In the genomic region with DNA sequence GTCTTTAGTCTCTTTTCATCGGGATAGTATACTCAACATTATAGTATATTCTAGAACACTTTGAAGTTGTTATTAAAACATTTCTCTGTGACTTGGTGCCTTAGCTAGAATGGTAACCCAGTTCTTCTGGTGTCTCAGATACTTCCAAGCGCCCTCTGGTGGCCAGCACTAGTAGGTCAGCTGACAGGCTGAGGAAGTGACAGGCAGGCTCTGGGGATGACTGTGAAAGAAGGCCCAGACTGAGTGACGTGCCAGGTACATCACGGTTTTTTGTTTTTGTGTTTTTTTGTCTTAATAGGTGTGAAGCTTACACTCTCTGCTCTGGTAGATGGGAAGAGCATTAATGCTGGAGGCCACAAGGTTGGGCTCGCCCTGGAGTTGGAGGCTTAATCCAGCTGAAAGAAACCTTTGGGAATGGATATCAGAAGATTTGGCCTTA, we compare ENCODE assay signal across 9 cellular contexts. TPM values are rescaled to one million over a fixed set of nuclear protein-coding genes. Genes with fewer than 3 reads are reported as not detected.
DNase-seq lines count a peak whose midpoint lies in the region; ATAC-seq and TF ChIP-seq lines count a peak whose summit lies in the region.
"Had no signal": no experiment of that assay in that cellular context is flagged by ENCODE, and none has a peak within 500 bp of the region (broad histone marks: within the 10 kb centered on the region; RNA-seq: fewer than 3 reads in every experiment).

No MANE protein-coding gene starts in this region.

- H3K4me3 Mint-ChIP-seq in HFFc6, result no peak overlapping the region; the same call in 1 of the 2 replicates

- no peaks in the 10 kb centered on the region for H3K9me3 ChIP-seq in gastrocnemius medialis

- peak overlapping the region; percentile 72 to 95 (median 76) for H3K27ac ChIP-seq in gastrocnemius medialis

- H3K27me3 ChIP-seq in gastrocnemius medialis, result no peaks in the 10 kb centered on the region

- in situ Hi-C loops in gastrocnemius medialis (cut with MboI; ENCODE audit: low sequenced_read_pairs in 4 of 4), result loop anchor here in 2 of 4 donors (5.0 to 25.0 kb wide), 2 partner anchors 43 to 968 kb away; no protein-coding TSS in a partner anchor

- H3K4me1 Mint-ChIP-seq in HFFc6 (ENCODE audit: low read depth), result peaks cover 63% of the 10 kb centered on the region

- DNase-seq in GM04503 (ENCODE audit: low read depth) (peak; percentile 48), HFFc6 (peak; percentile 85), NCI-H1436 (lab: John Stamatoyannopoulos, UW) (peak; percentile 80), T-helper 2 cell (peak; percentile 82 to 93 (median 89)), amniotic stem cell (lab: John Stamatoyannopoulos, UW) (peak; percentile 69), left ventricle myocardium superior (peak; percentile 94), gastrocnemius medialis (peak; percentile 76 to 93)

- intact Hi-C loops in left ventricle myocardium superior (cut with micrococcal nuclease) (loop anchor here (2.0 to 10.0 kb wide), 2 partner anchors 42 to 966 kb away; no protein-coding TSS in a partner anchor), gastrocnemius medialis (cut with DNase I; ENCODE audit: low total_unique reads) (loop anchor here (10.0 kb wide), 2 partner anchors 186 to 1076 kb away; partner anchors contain the start of genes ADK and AP3M1)

- H3K4me1 ChIP-seq in gastrocnemius medialis, result peaks cover 46 to 50% of the 10 kb centered on the region in 2 donors

- H3K9me3 Mint-ChIP-seq in HFFc6, result no peaks in the 10 kb centered on the region

- peak overlapping the region; percentile 88 for H3K27ac Mint-ChIP-seq in HFFc6

- no peak for TF ChIP-seq POLR2A in gastrocnemius medialis (IDR thresholded peaks at IDR 0.05)

- H3K36me3 Mint-ChIP-seq in HFFc6 (ENCODE audit: low read depth), result peaks cover 28% of the 10 kb centered on the region

- TF ChIP-seq CTCF in HFFc6 (IDR thresholded peaks at IDR 0.05) (peak; percentile 96), gastrocnemius medialis (IDR thresholded peaks at IDR 0.05 in 4 of 5, conservative IDR thresholded peaks at IDR 0.05 in 1 of 5) (peak; percentile 82 to 91 (median 89))

- no peak overlapping the region for H3K4me3 ChIP-seq in gastrocnemius medialis
- H3K4me3 ChIP-seq: skin epidermis had no signal

- ATAC-seq in left ventricle myocardium superior (no peak), gastrocnemius medialis (peak; percentile 46), HG03095 (IDR thresholded peaks at IDR 0.05; ENCODE audit: unreplicated experiment) (no peak)

- peaks cover 7% of the 10 kb centered on the region; the same call in 1 of the 2 replicates for H3K27me3 Mint-ChIP-seq in HFFc6 (ENCODE audit: insufficient read depth)

- peaks cover 0 to 22% of the 10 kb centered on the region in 2 donors for H3K36me3 ChIP-seq in gastrocnemius medialis

RNA-seq across cellular contexts. Expression of gene COMTD1, which starts 5.1 kb away (rescaled TPM):
- total RNA-seq in HFFc6 (2021; fragmentation: NEBNext Ultra II Directional; extraction: Animal tissue kit (Norgen Biotek cat#: 25700)), result 1 to 10 TPM; 5.6 to 9.5 (median 8.0) TPM
- total RNA-seq in left ventricle myocardium superior (30.8 TPM), gastrocnemius medialis (10 to 100 TPM; 15.6 to 64.4 (median 34.9) TPM)

RNA-seq across cellular contexts. Expression of gene VDAC2, which starts 20.0 kb away (rescaled TPM):
- 100 to 1,000 TPM; 213 to 248 (median 223) TPM for total RNA-seq in HFFc6 (2021; fragmentation: NEBNext Ultra II Directional; extraction: Animal tissue kit (Norgen Biotek cat#: 25700))
- total RNA-seq in left ventricle myocardium superior (493 TPM), gastrocnemius medialis (100 to 1,000 TPM; 255 to 442 (median 268) TPM)

Comparison
In these comparisons a context has a peak if more than half of its experiments do, and no peak if none do; other contexts are left out.
1. ATAC-seq: peak in gastrocnemius medialis (2 of 2); none in left ventricle myocardium superior (single experiment) and HG03095 (single experiment).
2. Peak in every context shown above with its lines, with median percentiles within 50 percentile points of each other: DNase-seq.